In genomic region chrX:86829786-86830185, GRCh38 we compare ENCODE assay signal across 17 cellular contexts.
A peak's percentile ranks its signal among the peaks of the same experiment; 100 is the strongest.
DNase-seq lines count a peak whose midpoint lies in the region; ATAC-seq, FAIRE-seq and TF ChIP-seq lines count a peak whose summit lies in the region.
"Had no signal": no experiment of that assay in that cellular context is flagged by ENCODE, and none has a peak within 500 bp of the region (broad histone marks: within the 10 kb centered on the region; RNA-seq: fewer than 3 reads in every experiment).

No MANE protein-coding gene starts in this region.

- FAIRE-seq in colon (lab: Jason Lieb, UNC): peak; percentile 62
- FAIRE-seq: GM12892, GM19239 had no signal

- no peak overlapping the region for H3K23ac ChIP-seq in mesendoderm (ENCODE audit: low read length)

- H3K9me3 ChIP-seq in HUES6 (ENCODE audit: control insufficient read depth, insufficient read depth, low read depth, low read length) (peaks cover 12% of the 10 kb centered on the region; the same call in 1 of the 2 replicates), Peyer's patch (no peaks in the 10 kb centered on the region), upper lobe of right lung (no peaks in the 10 kb centered on the region)
- H3K9me3 ChIP-seq: A549, Caco-2 had no signal

- H3K4me3 ChIP-seq in HUES6 (ENCODE audit: low read depth, low read length) (no peak overlapping the region), mesendoderm (ENCODE audit: low read length) (no peak overlapping the region), Peyer's patch (no peak overlapping the region), upper lobe of right lung (no peak overlapping the region)
- H3K4me3 ChIP-seq: A549 had no signal

- TF ChIP-seq CTCF in Peyer's patch (IDR thresholded peaks at IDR 0.05): no peak
- no peak for TF ChIP-seq CTCF in upper lobe of right lung (IDR thresholded peaks at IDR 0.05)

- H3K56ac ChIP-seq in mesendoderm (ENCODE audit: low read length): no peak overlapping the region

- TF ChIP-seq POLR2A in Peyer's patch (IDR thresholded peaks at IDR 0.05): no peak

- H2BK5ac ChIP-seq in mesendoderm (ENCODE audit: low read length): no peak overlapping the region

- H2AK5ac ChIP-seq in mesendoderm (ENCODE audit: low read length): no peak overlapping the region

- no peak overlapping the region for H4K8ac ChIP-seq in mesendoderm (ENCODE audit: low read depth, low read length)

- H3K9ac ChIP-seq in HUES6 (ENCODE audit: low read length) (no peak overlapping the region), mesendoderm (ENCODE audit: low read length) (no peak overlapping the region)

- intact Hi-C loops in upper lobe of right lung (cut with DNase I): no loop called here

- no peak overlapping the region for H3K4ac ChIP-seq in mesendoderm (ENCODE audit: low read depth, low read length)

- H3K36me3 ChIP-seq in HUES6 (ENCODE audit: control insufficient read depth, insufficient read depth, low read length) (no peaks in the 10 kb centered on the region), mesendoderm (ENCODE audit: control insufficient read depth, insufficient read depth, low read length) (no peaks in the 10 kb centered on the region), Peyer's patch (no peaks in the 10 kb centered on the region), upper lobe of right lung (no peaks in the 10 kb centered on the region)

- H2BK120ac ChIP-seq in mesendoderm (ENCODE audit: low read depth, low read length): no peak overlapping the region

- no peaks in the 10 kb centered on the region; the same call in 1 of the 2 replicates for H3K27me3 ChIP-seq in HUES6 (ENCODE audit: control insufficient read depth, insufficient read depth, low read length)
- no peaks in the 10 kb centered on the region for H3K27me3 ChIP-seq in mesendoderm (ENCODE audit: insufficient read depth, low read length, poor library complexity)
- no peaks in the 10 kb centered on the region for H3K27me3 ChIP-seq in Peyer's patch
- no peaks in the 10 kb centered on the region for H3K27me3 ChIP-seq in upper lobe of right lung

- H3K79me1 ChIP-seq in mesendoderm (ENCODE audit: low read length): no peaks in the 10 kb centered on the region

- H3K4me2 ChIP-seq in mesendoderm (ENCODE audit: low read length): no peak overlapping the region
- H3K4me2 ChIP-seq: A549 had no signal

- no peak for ATAC-seq in HG03469 (IDR thresholded peaks at IDR 0.05; ENCODE audit: unreplicated experiment)
- no peak for ATAC-seq in upper lobe of right lung
- ATAC-seq: A549; CD8-positive, alpha-beta T cell had no signal

- no peak overlapping the region for H2BK15ac ChIP-seq in mesendoderm (replicated peaks; ENCODE audit: low read depth)

- WGBS in mesendoderm (ENCODE audit: extremely low coverage, insufficient coverage, low lambda C conversion rate): no CpG with 5 or more reads among the region's 2 CpGs

- no peak overlapping the region for H4K5ac ChIP-seq in mesendoderm (ENCODE audit: low read length)

- H3K4me1 ChIP-seq in HUES6 (ENCODE audit: control insufficient read depth, insufficient read depth, low read length): peaks cover 6% of the 10 kb centered on the region; the same call in 1 of the 2 replicates
- peaks cover 1% of the 10 kb centered on the region for H3K4me1 ChIP-seq in mesendoderm (ENCODE audit: control insufficient read depth, low read depth, low read length)
- no peaks in the 10 kb centered on the region for H3K4me1 ChIP-seq in Peyer's patch
- no peaks in the 10 kb centered on the region for H3K4me1 ChIP-seq in upper lobe of right lung
- H3K4me1 ChIP-seq: A549, Caco-2 had no signal

- no peaks in the 10 kb centered on the region for H3K79me2 ChIP-seq in mesendoderm (ENCODE audit: control insufficient read depth, insufficient read depth, low read length)

- peak; percentile 63 for DNase-seq in mesendoderm
- DNase-seq in caudate nucleus (lab: John Stamatoyannopoulos, UW): no peak
- DNase-seq in Peyer's patch: no peak
- DNase-seq in upper lobe of right lung: no peak
- DNase-seq: Caco-2; CD8-positive, alpha-beta T cell; DND-41; GDM1; HCEC 1CT; HFFc6 had no signal

- H3K27ac ChIP-seq in HUES6 (ENCODE audit: low read depth, low read length) (0 out of 2 replicates have a peak overlapping the region, but pooled peaks have one; percentile 1), mesendoderm (ENCODE audit: low read depth, low read length) (no peak overlapping the region), caudate nucleus (ENCODE audit: low read depth, low read length) (no peak overlapping the region), Peyer's patch (no peak overlapping the region), upper lobe of right lung (no peak overlapping the region)
- H3K27ac ChIP-seq: A549, HL-60 had no signal

- H3K18ac ChIP-seq in mesendoderm (ENCODE audit: low read length): no peak overlapping the region
